Comparison of ENCODE assay signal across 8 cellular contexts in the genomic region with DNA sequence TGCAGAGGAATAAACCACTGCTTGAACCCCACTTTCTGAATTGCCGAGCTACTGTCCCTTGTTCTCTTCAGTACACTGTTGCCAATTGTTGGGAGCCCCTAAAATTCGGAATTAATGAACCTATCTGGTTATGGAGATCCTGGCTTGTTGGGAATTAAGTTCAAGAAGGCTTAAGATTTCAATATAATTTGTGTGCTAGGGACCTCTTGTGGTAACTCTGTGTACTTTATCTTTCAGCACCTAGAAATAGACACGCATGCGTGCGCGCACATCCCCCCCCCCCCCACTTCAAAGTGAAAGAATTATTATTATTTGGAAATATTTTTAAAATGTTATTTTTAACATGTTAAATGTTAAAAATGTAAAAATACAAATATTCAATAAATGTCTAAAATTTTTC. TPM values are rescaled to one million over a fixed set of nuclear protein-coding genes. Genes with fewer than 3 reads are reported as not detected.
DNase-seq lines count a peak whose midpoint lies in the region; ATAC-seq, FAIRE-seq and TF ChIP-seq lines count a peak whose summit lies in the region.

No MANE protein-coding gene starts in this region.

- TF ChIP-seq EP300 in K562 (IDR thresholded peaks at IDR 0.05; ENCODE audit: low read length), result no peak
- no peak for TF ChIP-seq EP300 in upper lobe of left lung (IDR thresholded peaks at IDR 0.05)
- TF ChIP-seq EP300 in suprapubic skin (IDR thresholded peaks at IDR 0.05), result no peak

- TF ChIP-seq CTCF in 22Rv1 (IDR thresholded peaks at IDR 0.05), result peak; percentile 81
- peak; percentile 39 to 72 (median 65); a peak in 5 of 6 replicates for TF ChIP-seq CTCF in K562 (IDR thresholded peaks at IDR 0.05 in 2 of 3, conservative IDR thresholded peaks at IDR 0.05 in 1 of 3; ENCODE audit: insufficient read depth in 2 of 3, low read depth in 1 of 3, low read length in 3 of 3)
- TF ChIP-seq CTCF in kidney (IDR thresholded peaks at IDR 0.05; ENCODE audit: borderline replicate concordance, extremely low read depth, insufficient read depth), result peak; percentile 52
- peak in 5 of 6 experiments; percentile 33 to 64 (median 50) for TF ChIP-seq CTCF in upper lobe of left lung (IDR thresholded peaks at IDR 0.05)
- peak in 1 of 2 donors; percentile 48 for TF ChIP-seq CTCF in suprapubic skin (IDR thresholded peaks at IDR 0.05)

- H4K20me1 ChIP-seq in K562 (replicated peaks; ENCODE audit: control insufficient read depth, insufficient read depth, low read length), result no peaks in the 10 kb centered on the region

- H3K4me2 ChIP-seq in K562 (ENCODE audit: insufficient read depth, low read length), result no peak overlapping the region

- POLR2A ChIA-PET in K562 (lab: Yijun Ruan, JAX), result no interaction called here

- H3K4me3 ChIP-seq in K562 (no peak overlapping the region), kidney (ENCODE audit: low read length in 2 of 2) (no peak overlapping the region), upper lobe of left lung (no peak overlapping the region), suprapubic skin (no peak overlapping the region)

- FAIRE-seq in K562 (lab: Jason Lieb, UNC), result peak; percentile 62
- peak; percentile 96 for FAIRE-seq in kidney (lab: Jason Lieb, UNC)

- CTCF ChIA-PET in K562 (lab: Yijun Ruan, JAX; ENCODE audit: low intra/inter-chr PET ratio), result interaction anchor here (0.9 to 3.1 kb wide), 4 partner anchors 25 to 1017 kb away, joined by 3 to 12 read pairs (median 6); a partner anchor contains a TSS

- peak; percentile 45 to 62; a peak in 3 of 4 replicates for TF ChIP-seq RAD21 in K562 (CRISPR knock-in tag; conservative IDR thresholded peaks at IDR 0.05 in 1 of 2, IDR thresholded peaks at IDR 0.05 in 1 of 2)

- WGBS in K562 (ENCODE audit: insufficient coverage, low coverage, missing lambda C conversion rate), result 0% methylated on average over 6 of the region's 6 CpGs
- WGBS in upper lobe of left lung, 2 donors, result 5 to 14% methylated on average over 6 of the region's 6 CpGs
- WGBS in suprapubic skin, result 10% methylated on average over 6 of the region's 6 CpGs

- H3K27ac ChIP-seq in 22Rv1 (no peak overlapping the region), K562 (ENCODE audit: extremely low read depth, low read depth, low read length) (no peak overlapping the region), kidney (ENCODE audit: low read depth in 2 of 2, low read length in 2 of 2) (no peak overlapping the region), upper lobe of left lung (no peak overlapping the region), suprapubic skin (no peak overlapping the region)

- H2AFZ ChIP-seq in K562 (ENCODE audit: low read depth, low read length), result no peak overlapping the region

- no peaks in the 10 kb centered on the region for H3K79me2 ChIP-seq in K562 (ENCODE audit: control insufficient read depth, insufficient read depth, low read length)

- H3K9me3 ChIP-seq in K562 (replicated peaks; ENCODE audit: control insufficient read depth, insufficient read depth, low read depth, low read length) (no peaks in the 10 kb centered on the region), kidney (ENCODE audit: control insufficient read depth in 1 of 2, low read length in 2 of 2) (no peaks in the 10 kb centered on the region), upper lobe of left lung (no peaks in the 10 kb centered on the region), suprapubic skin (no peaks in the 10 kb centered on the region)

- DNase-seq in GM03348 (ENCODE audit: low spot score) (peak; percentile 84), NCI-H2227 treated with DMSO at 0.1 percent for 48 hours (lab: John Stamatoyannopoulos, UW) (peak; percentile 44), K562 (ENCODE audit: extremely low read depth in 1 of 4, low spot score in 3 of 4) (peak; percentile 54 to 73 (median 70)), kidney (no peak), upper lobe of left lung (no peak), NCI-H128 (lab: John Stamatoyannopoulos, UW; ENCODE audit: unreplicated experiment) (no peak), suprapubic skin (ENCODE audit: low spot score in 2 of 2) (no peak)

- H3K4me1 ChIP-seq in K562 (replicated peaks in 1 of 2; ENCODE audit: control insufficient read depth in 2 of 2, insufficient read depth in 2 of 2, low read length in 2 of 2), result no peaks in the 10 kb centered on the region
- H3K4me1 ChIP-seq in kidney (ENCODE audit: control insufficient read depth in 1 of 2, insufficient read depth in 1 of 2, low read depth in 1 of 2, low read length in 2 of 2), result no peaks in the 10 kb centered on the region
- H3K4me1 ChIP-seq in upper lobe of left lung, result peaks cover 0 to 6% (median 0%) of the 10 kb centered on the region in 4 donors
- no peaks in the 10 kb centered on the region for H3K4me1 ChIP-seq in suprapubic skin

- in situ Hi-C loops in K562 (cut with MboI), result loop anchor here (5.0 to 10.0 kb wide), 2 partner anchors 242 to 1015 kb away; no protein-coding TSS in a partner anchor

- TF ChIP-seq POLR2A in K562 (conservative IDR thresholded peaks at IDR 0.05) (no peak), upper lobe of left lung (IDR thresholded peaks at IDR 0.05) (no peak), suprapubic skin (IDR thresholded peaks at IDR 0.05) (no peak)

- intact Hi-C loops in K562 (cut with micrococcal nuclease), result loop anchor here (1.0 to 5.0 kb wide), 2 partner anchors 152 to 246 kb away; a partner anchor contains a TSS
- intact Hi-C loops in kidney (cut with DNase I), result no loop called here

- ATAC-seq in K562 (peak; percentile 86), upper lobe of left lung (ENCODE audit: low FRiP score in 2 of 2) (peak; percentile 52 to 79)

- no peak overlapping the region for H3K9ac ChIP-seq in K562 (ENCODE audit: insufficient read depth in 1 of 2, low read depth in 2 of 2, low read length in 2 of 2)
- H3K9ac ChIP-seq in kidney (ENCODE audit: low read length in 2 of 2), result no peak overlapping the region

- H3K36me3 ChIP-seq in K562 (ENCODE audit: control insufficient read depth, insufficient read depth, low read length) (no peaks in the 10 kb centered on the region), kidney (ENCODE audit: control insufficient read depth in 1 of 2, insufficient read depth in 2 of 2, low read length in 2 of 2) (no peaks in the 10 kb centered on the region), upper lobe of left lung (no peaks in the 10 kb centered on the region), suprapubic skin (no peaks in the 10 kb centered on the region)

- H3K27me3 ChIP-seq in K562 (ENCODE audit: control insufficient read depth in 2 of 2, insufficient read depth in 2 of 2, low read length in 2 of 2) (no peaks in the 10 kb centered on the region), upper lobe of left lung (no peaks in the 10 kb centered on the region), suprapubic skin (no peaks in the 10 kb centered on the region)

- no TSS peak for BruUV-seq in K562 (replicated peaks; lab: Mats Ljungman, UMichigan)

- no peaks in the 10 kb centered on the region for H3K9me1 ChIP-seq in K562 (ENCODE audit: control insufficient read depth, insufficient read depth, low read length)

TF ChIP-seq in K562, 482 proteins besides CTCF, POLR2A, EP300 and RAD21 (continues in another document):
- TF ChIP-seq RBM22 (IDR thresholded peaks at IDR 0.05; ENCODE audit: low read depth, low read length, poor library complexity, severe bottlenecking) (no peak), ZNF165 (CRISPR knock-in tag; IDR thresholded peaks at IDR 0.05; ENCODE audit: borderline replicate concordance) (no peak)
- TF ChIP-seq, protein P1, sequence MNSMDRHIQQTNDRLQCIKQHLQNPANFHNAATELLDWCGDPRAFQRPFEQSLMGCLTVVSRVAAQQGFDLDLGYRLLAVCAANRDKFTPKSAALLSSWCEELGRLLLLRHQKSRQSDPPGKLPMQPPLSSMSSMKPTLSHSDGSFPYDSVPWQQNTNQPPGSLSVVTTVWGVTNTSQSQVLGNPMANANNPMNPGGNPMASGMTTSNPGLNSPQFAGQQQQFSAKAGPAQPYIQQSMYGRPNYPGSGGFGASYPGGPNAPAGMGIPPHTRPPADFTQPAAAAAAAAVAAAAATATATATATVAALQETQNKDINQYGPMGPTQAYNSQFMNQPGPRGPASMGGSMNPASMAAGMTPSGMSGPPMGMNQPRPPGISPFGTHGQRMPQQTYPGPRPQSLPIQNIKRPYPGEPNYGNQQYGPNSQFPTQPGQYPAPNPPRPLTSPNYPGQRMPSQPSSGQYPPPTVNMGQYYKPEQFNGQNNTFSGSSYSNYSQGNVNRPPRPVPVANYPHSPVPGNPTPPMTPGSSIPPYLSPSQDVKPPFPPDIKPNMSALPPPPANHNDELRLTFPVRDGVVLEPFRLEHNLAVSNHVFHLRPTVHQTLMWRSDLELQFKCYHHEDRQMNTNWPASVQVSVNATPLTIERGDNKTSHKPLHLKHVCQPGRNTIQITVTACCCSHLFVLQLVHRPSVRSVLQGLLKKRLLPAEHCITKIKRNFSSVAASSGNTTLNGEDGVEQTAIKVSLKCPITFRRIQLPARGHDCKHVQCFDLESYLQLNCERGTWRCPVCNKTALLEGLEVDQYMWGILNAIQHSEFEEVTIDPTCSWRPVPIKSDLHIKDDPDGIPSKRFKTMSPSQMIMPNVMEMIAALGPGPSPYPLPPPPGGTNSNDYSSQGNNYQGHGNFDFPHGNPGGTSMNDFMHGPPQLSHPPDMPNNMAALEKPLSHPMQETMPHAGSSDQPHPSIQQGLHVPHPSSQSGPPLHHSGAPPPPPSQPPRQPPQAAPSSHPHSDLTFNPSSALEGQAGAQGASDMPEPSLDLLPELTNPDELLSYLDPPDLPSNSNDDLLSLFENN (IDR thresholded peaks at IDR 0.05; ENCODE audit: low read depth in 2 of 2, low read length in 2 of 2), result no peak

RNA-seq across cellular contexts. Expression of a gene that starts 53.3 kb away (rescaled TPM):
- not detected in 2 replicates for total RNA-seq in K562 (2011; cell fraction: chromatin; rRNA removed; ENCODE audit: low replicate concordance)
- total RNA-seq in K562 (2011; cell fraction: nucleolus; rRNA removed), result not detected in 2 replicates
- not detected in 2 replicates for total RNA-seq in K562 (2011; cell fraction: nucleoplasm; rRNA removed)
- not detected in 2 replicates for total RNA-seq in K562 (2014; rRNA removed)
- not detected in 2 replicates for total RNA-seq in K562 (2014; rRNA removed; fragmentation: Illumina TruSeq; extraction: Trizol)
- total RNA-seq in K562 (2015; rRNA removed; fragmentation: Illumina TruSeq; extraction: Trizol), result not detected in 2 replicates
- 0.04 and 0.07 TPM in 2 replicates for total RNA-seq in K562 (2021)
- polyA plus RNA-seq in K562 (2011; rRNA removed), result not detected in 2 replicates
- not detected in 2 replicates for polyA plus RNA-seq in K562 (2011; cell fraction: cytosol; rRNA removed)
- polyA plus RNA-seq in K562 (2011; cell fraction: nucleus; rRNA removed), result not detected in 2 replicates
- 0.01 TPM in 1 of 2 replicates, not detected in the other for polyA plus RNA-seq in K562 (2012)
- not detected in 2 replicates for polyA plus RNA-seq in K562 (2014; fragmentation: Illumina TruSeq; extraction: Trizol)
- under 1 TPM in 1 of 2 experiments, not detected in 1; 0.01 TPM for polyA plus RNA-seq in K562 (2014; fragmentation: Nextera tagmentation; extraction: Ambion mirVana)
- polyA plus RNA-seq in K562 (2014; rRNA removed), result not detected in 2 replicates
- not detected in 2 replicates for polyA minus RNA-seq in K562 (2011; rRNA and poly(A)+ RNA removed)
- not detected in 2 replicates for polyA minus RNA-seq in K562 (2011; cell fraction: cytosol; rRNA and poly(A)+ RNA removed)
- not detected in 2 replicates for polyA minus RNA-seq in K562 (2011; cell fraction: nucleus; rRNA and poly(A)+ RNA removed)
- total RNA-seq in kidney, result 8.6 TPM
- 3.5 TPM for polyA plus RNA-seq in kidney (ENCODE audit: insufficient read depth, low read depth, low replicate concordance)
- total RNA-seq in upper lobe of left lung, result 1 to 10 TPM in 4 of 6 donors, under 1 TPM in 2; 0.11 to 1.4 (median 1.1) TPM
- total RNA-seq in suprapubic skin, result 1 to 10 TPM in 1 of 4 donors, under 1 TPM in 3; 0.15 to 3.1 (median 0.83) TPM

Comparison
In these comparisons a context has a peak if more than half of its experiments do, and no peak if none do; other contexts are left out.
1. DNase-seq: peak in GM03348 (single experiment), NCI-H2227 treated with DMSO at 0.1 percent for 48 hours (single experiment) and K562 (4 of 4); none in kidney (single experiment), upper lobe of left lung (0 of 2), NCI-H128 (single experiment) and suprapubic skin (0 of 2).